In the genomic region with DNA sequence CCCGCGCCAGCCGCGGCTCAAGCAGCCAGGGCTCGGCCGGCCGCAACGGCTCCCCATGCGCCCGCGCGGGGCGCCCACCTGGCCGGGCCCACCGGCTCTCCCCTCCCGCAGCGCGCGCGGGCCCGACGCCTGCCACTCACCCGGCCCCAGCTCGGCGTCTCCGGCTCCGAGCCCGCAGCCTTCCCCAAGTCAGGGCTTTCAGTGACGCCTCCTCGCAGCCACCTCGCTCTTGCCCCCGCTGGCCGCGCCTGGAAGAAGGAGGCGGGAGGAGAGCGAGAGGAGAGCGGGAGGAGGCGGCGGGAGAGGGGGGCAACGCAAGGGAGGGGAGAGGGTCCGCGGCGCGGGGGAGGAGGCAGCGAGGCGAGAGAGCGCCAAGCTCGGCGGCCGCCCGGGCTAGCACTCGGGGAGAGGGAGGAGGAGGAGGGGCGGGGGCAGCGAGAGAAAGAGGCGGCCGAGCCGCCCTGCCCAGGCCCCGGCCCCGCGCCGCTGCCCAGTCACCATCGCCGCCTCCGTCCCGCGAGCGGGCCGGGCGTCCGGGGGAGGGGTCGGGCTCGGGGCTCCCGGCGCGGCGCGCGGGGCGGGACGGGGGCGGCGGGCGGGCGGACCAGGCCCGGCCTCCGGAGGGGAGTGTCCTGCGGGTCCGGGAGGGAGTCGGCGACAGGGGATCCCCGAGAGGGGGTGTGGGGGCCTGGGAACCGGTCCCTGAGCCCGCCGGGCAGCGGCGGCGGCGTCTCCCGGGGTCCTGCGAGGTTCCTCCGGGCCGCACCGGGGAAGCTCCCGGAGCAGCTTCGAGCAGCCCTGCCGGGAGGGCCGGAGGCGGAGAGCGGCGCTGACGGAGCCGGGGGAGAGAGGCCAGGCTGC, we compare ENCODE assay signal across 8 cellular contexts. TPM values are rescaled to one million over a fixed set of nuclear protein-coding genes. Genes with fewer than 3 reads are reported as not detected.
A peak's percentile ranks its signal among the peaks of the same experiment; 100 is the strongest.
DNase-seq lines count a peak whose midpoint lies in the region; ATAC-seq and TF ChIP-seq lines count a peak whose summit lies in the region.

A gene with protein sequence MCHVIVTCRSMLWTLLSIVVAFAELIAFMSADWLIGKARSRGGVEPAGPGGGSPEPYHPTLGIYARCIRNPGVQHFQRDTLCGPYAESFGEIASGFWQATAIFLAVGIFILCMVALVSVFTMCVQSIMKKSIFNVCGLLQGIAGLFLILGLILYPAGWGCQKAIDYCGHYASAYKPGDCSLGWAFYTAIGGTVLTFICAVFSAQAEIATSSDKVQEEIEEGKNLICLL (minus strand): TSS at position 414 of the 861 bp plus-strand sequence. CDS start 138,559 bp downstream, outside the sequence.

- peaks cover 0 to 5% of the 10 kb centered on the region in 2 donors for H3K36me3 ChIP-seq in muscle layer of duodenum (ENCODE audit: control insufficient read depth in 1 of 2, insufficient read depth in 2 of 2, low read length in 2 of 2)
- no peaks in the 10 kb centered on the region for H3K36me3 ChIP-seq in thyroid gland

- H3K9me3 ChIP-seq in muscle layer of duodenum (ENCODE audit: control insufficient read depth in 1 of 2, low read length in 2 of 2) (no peaks in the 10 kb centered on the region), thyroid gland (no peaks in the 10 kb centered on the region)

- H3K9me3 Mint-ChIP-seq in activated T-cell treated with anti-CD3 and anti-CD28 coated beads, Interleukin-2, amount 50 U/mL, for 4 hours: no peaks in the 10 kb centered on the region

- ATAC-seq in HG02642 (IDR thresholded peaks at IDR 0.05; ENCODE audit: poor library complexity, unreplicated experiment): peak; percentile 61
- peak; percentile 69 to 70 for ATAC-seq in activated T-cell treated with anti-CD3 and anti-CD28 coated beads, Interleukin-2, amount 50 U/mL, for 4 hours

- DNase-seq in activated gamma-delta T cell (lab: John Stamatoyannopoulos, UW) (peak; percentile 11), activated gamma-delta T cell treated with Interleukin-2 at 50 U/mL for 16 hours (no peak), NCI-H1930 (lab: John Stamatoyannopoulos, UW) (peak; percentile 22 to 34), fibroblast of mammary gland (ENCODE audit: low read depth) (peak; percentile 55), thyroid gland (peak; percentile 75 to 81)
- DNase-seq in activated T-cell treated with anti-CD3 and anti-CD28 coated beads, Interleukin-2, amount 50 U/mL, for 4 hours: no peak

- H3K4me3 ChIP-seq in fibroblast of mammary gland (ENCODE audit: control insufficient read depth, low read depth, low read length) (peak within 1 kb of the TSS; percentile 70), muscle layer of duodenum (ENCODE audit: low read depth in 1 of 2, low read length in 2 of 2) (peak within 1 kb of the TSS; percentile 77 to 95), thyroid gland (replicated peaks in 1 of 3) (peak within 1 kb of the TSS; percentile 64 to 92 (median 83))

- H3K4me1 Mint-ChIP-seq in activated T-cell treated with anti-CD3 and anti-CD28 coated beads, Interleukin-2, amount 50 U/mL, for 4 hours (ENCODE audit: low read depth): peaks cover 11% of the 10 kb centered on the region

- no peaks in the 10 kb centered on the region for H3K36me3 Mint-ChIP-seq in activated T-cell treated with anti-CD3 and anti-CD28 coated beads, Interleukin-2, amount 50 U/mL, for 4 hours (ENCODE audit: insufficient read depth)

- peak in 1 of 2 donors; percentile 37 for TF ChIP-seq POLR2A in thyroid gland (IDR thresholded peaks at IDR 0.05)

- H3K4me3 Mint-ChIP-seq in activated T-cell treated with anti-CD3 and anti-CD28 coated beads, Interleukin-2, amount 50 U/mL, for 4 hours: peak within 1 kb of the TSS; percentile 68

- H3K27ac ChIP-seq in muscle layer of duodenum (ENCODE audit: low read length) (peak within 1 kb of the TSS; percentile 70), thyroid gland (peak within 1 kb of the TSS; percentile 84 to 92 (median 89))

- TF ChIP-seq CTCF in fibroblast of mammary gland (conservative IDR thresholded peaks at IDR 0.05; ENCODE audit: control insufficient read depth, insufficient read depth, low read depth, low read length): no peak
- peak in 1 of 6 experiments; percentile 4 for TF ChIP-seq CTCF in thyroid gland (IDR thresholded peaks at IDR 0.05)

- H3K27me3 ChIP-seq in muscle layer of duodenum (ENCODE audit: low read depth, low read length) (no peaks in the 10 kb centered on the region), thyroid gland (no peaks in the 10 kb centered on the region)

- H3K27me3 Mint-ChIP-seq in activated T-cell treated with anti-CD3 and anti-CD28 coated beads, Interleukin-2, amount 50 U/mL, for 4 hours (ENCODE audit: low read depth): peaks cover 41% of the 10 kb centered on the region

- intact Hi-C loops in thyroid gland (cut with DNase I): no loop called here

- peaks cover 4 to 25% of the 10 kb centered on the region in 2 donors for H3K4me1 ChIP-seq in muscle layer of duodenum (ENCODE audit: control insufficient read depth in 1 of 2, insufficient read depth in 2 of 2, low read length in 2 of 2)
- peaks cover 4 to 38% of the 10 kb centered on the region in 2 donors for H3K4me1 ChIP-seq in thyroid gland

- WGBS in thyroid gland, 2 donors: 0% methylated on average over 1 to 6 of the region's 112 CpGs

RNA-seq across cellular contexts. Expression of the gene that starts here (rescaled TPM):
- total RNA-seq in activated T-cell treated with anti-CD3 and anti-CD28 coated beads, Interleukin-2, amount 50 U/mL, for 4 hours: under 1 TPM; 0.22 to 0.69 (median 0.23) TPM
- 10 to 100 TPM; 17.6 to 25.7 (median 23.7) TPM for total RNA-seq in thyroid gland

Comparison
In these comparisons a context has a peak if more than half of its experiments do, and no peak if none do; other contexts are left out.
1. RNA of the gene that starts here (total RNA-seq): 17.6 to 25.7 TPM in thyroid gland; 0.22 to 0.69 TPM in activated T-cell treated with anti-CD3 and anti-CD28 coated beads, Interleukin-2, amount 50 U/mL, for 4 hours; every median in the first group is over 10 times any median in the second.
2. DNase-seq: peak in activated gamma-delta T cell (single experiment), NCI-H1930 (2 of 2), fibroblast of mammary gland (single experiment) and thyroid gland (2 of 2); none in activated gamma-delta T cell treated with Interleukin-2 at 50 U/mL for 16 hours (single experiment) and activated T-cell treated with anti-CD3 and anti-CD28 coated beads, Interleukin-2, amount 50 U/mL, for 4 hours (single experiment).
3. Peak in ATAC-seq in activated T-cell treated with anti-CD3 and anti-CD28 coated beads, Interleukin-2, amount 50 U/mL, for 4 hours; RNA of the gene not detected or under 1 TPM.
4. Peak in every context shown above with its lines, with median percentiles within 50 percentile points of each other: H3K4me3 ChIP-seq.